1 cellular context compared by ENCODE assay signal in the genomic region with DNA sequence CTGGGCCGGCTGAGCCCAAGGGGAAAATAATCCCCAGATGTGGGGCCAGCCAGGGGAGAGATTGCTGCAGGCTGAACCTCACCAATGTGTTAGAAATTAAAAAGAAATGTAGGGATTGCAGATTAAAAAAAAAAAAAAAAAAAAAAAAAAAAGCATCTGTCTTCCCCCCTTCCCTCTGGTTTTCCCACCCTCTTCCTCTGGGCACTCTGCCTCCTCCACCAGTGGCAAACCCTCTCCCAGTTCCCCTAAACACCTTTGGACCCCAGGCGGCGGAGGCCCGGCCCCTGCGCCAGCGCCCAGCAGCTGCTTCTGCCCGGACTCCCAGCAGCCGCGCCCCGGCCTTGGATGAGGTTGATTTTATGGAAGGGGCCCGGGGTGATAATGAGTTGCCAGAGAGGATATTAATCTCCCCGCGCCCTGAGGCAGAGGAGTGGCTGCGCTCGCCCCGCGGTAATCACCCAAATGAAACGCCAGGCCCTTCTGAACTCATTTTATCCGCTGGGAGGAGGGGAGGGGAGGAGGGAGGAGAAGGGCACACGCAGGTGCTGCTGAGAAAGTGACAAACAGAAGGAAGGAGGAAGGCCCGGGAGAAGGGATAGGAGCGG.
TF ChIP-seq lines count a peak whose summit lies in the region.

No MANE protein-coding gene starts in this region.

TF ChIP-seq in WTC11, 78 proteins besides CTCF, POLR2A, EP300 and RAD21 (continued from another document):
- TF ChIP-seq NFYB (CRISPR knock-in tag; conservative IDR thresholded peaks at IDR 0.05; ENCODE audit: low read depth) (no peak), ZNF263 (CRISPR knock-in tag; IDR thresholded peaks at IDR 0.05; ENCODE audit: low read depth) (no peak; the same call in 1 of the 2 replicates), RELA (CRISPR knock-in tag; IDR thresholded peaks at IDR 0.05; ENCODE audit: borderline replicate concordance) (no peak), CBFB (CRISPR knock-in tag; IDR thresholded peaks at IDR 0.05; ENCODE audit: low read depth) (no peak)
- TF ChIP-seq, protein P1, sequence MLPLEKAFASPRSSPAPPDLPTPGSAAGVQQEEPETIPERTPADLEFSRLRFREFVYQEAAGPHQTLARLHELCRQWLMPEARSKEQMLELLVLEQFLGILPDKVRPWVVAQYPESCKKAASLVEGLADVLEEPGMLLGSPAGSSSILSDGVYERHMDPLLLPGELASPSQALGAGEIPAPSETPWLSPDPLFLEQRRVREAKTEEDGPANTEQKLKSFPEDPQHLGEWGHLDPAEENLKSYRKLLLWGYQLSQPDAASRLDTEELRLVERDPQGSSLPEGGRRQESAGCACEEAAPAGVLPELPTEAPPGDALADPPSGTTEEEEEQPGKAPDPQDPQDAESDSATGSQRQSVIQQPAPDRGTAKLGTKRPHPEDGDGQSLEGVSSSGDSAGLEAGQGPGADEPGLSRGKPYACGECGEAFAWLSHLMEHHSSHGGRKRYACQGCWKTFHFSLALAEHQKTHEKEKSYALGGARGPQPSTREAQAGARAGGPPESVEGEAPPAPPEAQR (CRISPR knock-in tag; IDR thresholded peaks at IDR 0.05): no peak
- TF ChIP-seq, protein P2, sequence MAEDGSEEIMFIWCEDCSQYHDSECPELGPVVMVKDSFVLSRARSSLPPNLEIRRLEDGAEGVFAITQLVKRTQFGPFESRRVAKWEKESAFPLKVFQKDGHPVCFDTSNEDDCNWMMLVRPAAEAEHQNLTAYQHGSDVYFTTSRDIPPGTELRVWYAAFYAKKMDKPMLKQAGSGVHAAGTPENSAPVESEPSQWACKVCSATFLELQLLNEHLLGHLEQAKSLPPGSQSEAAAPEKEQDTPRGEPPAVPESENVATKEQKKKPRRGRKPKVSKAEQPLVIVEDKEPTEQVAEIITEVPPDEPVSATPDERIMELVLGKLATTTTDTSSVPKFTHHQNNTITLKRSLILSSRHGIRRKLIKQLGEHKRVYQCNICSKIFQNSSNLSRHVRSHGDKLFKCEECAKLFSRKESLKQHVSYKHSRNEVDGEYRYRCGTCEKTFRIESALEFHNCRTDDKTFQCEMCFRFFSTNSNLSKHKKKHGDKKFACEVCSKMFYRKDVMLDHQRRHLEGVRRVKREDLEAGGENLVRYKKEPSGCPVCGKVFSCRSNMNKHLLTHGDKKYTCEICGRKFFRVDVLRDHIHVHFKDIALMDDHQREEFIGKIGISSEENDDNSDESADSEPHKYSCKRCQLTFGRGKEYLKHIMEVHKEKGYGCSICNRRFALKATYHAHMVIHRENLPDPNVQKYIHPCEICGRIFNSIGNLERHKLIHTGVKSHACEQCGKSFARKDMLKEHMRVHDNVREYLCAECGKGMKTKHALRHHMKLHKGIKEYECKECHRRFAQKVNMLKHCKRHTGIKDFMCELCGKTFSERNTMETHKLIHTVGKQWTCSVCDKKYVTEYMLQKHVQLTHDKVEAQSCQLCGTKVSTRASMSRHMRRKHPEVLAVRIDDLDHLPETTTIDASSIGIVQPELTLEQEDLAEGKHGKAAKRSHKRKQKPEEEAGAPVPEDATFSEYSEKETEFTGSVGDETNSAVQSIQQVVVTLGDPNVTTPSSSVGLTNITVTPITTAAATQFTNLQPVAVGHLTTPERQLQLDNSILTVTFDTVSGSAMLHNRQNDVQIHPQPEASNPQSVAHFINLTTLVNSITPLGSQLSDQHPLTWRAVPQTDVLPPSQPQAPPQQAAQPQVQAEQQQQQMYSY (CRISPR knock-in tag; IDR thresholded peaks at IDR 0.05): no peak
- TF ChIP-seq, protein P3, sequence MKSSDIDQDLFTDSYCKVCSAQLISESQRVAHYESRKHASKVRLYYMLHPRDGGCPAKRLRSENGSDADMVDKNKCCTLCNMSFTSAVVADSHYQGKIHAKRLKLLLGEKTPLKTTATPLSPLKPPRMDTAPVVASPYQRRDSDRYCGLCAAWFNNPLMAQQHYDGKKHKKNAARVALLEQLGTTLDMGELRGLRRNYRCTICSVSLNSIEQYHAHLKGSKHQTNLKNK (CRISPR knock-in tag; IDR thresholded peaks at IDR 0.05): no peak
- TF ChIP-seq, protein P4, sequence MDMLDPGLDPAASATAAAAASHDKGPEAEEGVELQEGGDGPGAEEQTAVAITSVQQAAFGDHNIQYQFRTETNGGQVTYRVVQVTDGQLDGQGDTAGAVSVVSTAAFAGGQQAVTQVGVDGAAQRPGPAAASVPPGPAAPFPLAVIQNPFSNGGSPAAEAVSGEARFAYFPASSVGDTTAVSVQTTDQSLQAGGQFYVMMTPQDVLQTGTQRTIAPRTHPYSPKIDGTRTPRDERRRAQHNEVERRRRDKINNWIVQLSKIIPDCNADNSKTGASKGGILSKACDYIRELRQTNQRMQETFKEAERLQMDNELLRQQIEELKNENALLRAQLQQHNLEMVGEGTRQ (CRISPR knock-in tag; IDR thresholded peaks at IDR 0.05): no peak; the same call in 1 of the 2 replicates
- TF ChIP-seq, protein P5, sequence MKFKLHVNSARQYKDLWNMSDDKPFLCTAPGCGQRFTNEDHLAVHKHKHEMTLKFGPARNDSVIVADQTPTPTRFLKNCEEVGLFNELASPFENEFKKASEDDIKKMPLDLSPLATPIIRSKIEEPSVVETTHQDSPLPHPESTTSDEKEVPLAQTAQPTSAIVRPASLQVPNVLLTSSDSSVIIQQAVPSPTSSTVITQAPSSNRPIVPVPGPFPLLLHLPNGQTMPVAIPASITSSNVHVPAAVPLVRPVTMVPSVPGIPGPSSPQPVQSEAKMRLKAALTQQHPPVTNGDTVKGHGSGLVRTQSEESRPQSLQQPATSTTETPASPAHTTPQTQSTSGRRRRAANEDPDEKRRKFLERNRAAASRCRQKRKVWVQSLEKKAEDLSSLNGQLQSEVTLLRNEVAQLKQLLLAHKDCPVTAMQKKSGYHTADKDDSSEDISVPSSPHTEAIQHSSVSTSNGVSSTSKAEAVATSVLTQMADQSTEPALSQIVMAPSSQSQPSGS (CRISPR knock-in tag; IDR thresholded peaks at IDR 0.05; ENCODE audit: borderline replicate concordance, low read depth): no peak
